Comparison of ENCODE assay signal across 21 cellular contexts in genomic region chr3:80663426-80663825, GRCh38.
"Had no signal": no experiment of that assay in that cellular context is flagged by ENCODE, and none has a peak within 500 bp of the region (broad histone marks: within the 10 kb centered on the region; RNA-seq: fewer than 3 reads in every experiment).

No MANE protein-coding gene starts in this region.

- H3K27me3 ChIP-seq: SJSA1 had no signal

- H3K27ac Mint-ChIP-seq: IgD-negative memory B cell had no signal

- H3K4me3 ChIP-seq: K562, SJSA1, SK-N-MC had no signal

- H3K4me1 Mint-ChIP-seq: IgD-negative memory B cell had no signal

- H3K9me3 ChIP-seq: SJSA1 had no signal

- H3K27ac ChIP-seq: HL-60, KMS-11, SJSA1, SK-N-MC had no signal

- ATAC-seq: K562 had no signal

- H3K36me3 Mint-ChIP-seq: IgD-negative memory B cell had no signal

- H3K27me3 Mint-ChIP-seq: IgD-negative memory B cell had no signal

- H3K4me1 ChIP-seq: SJSA1 had no signal

- DNase-seq: MV-4-11, NCI-H1048, NCI-H1105, NCI-H1436, NCI-H187, NCI-H2029, NCI-H2081 treated with DMSO at 0.1 percent for 48 hours, NCI-H345, NCI-H446 treated with DMSO at 0.1 percent for 48 hours, NCI-H510A treated with DMSO at 0.1 percent for 48 hours, NCI-H526, NCI-H774, Right ventricle myocardium superior, RPMI8226, SIG-M5 had no signal

- H3K36me3 ChIP-seq: SJSA1 had no signal
